20 cellular contexts compared by ENCODE assay signal in genomic region chr16:48865511-48865910, GRCh38.
"Had no signal": no experiment of that assay in that cellular context is flagged by ENCODE, and none has a peak within 500 bp of the region (broad histone marks: within the 10 kb centered on the region; RNA-seq: fewer than 3 reads in every experiment).

No MANE protein-coding gene starts in this region.

- DNase-seq: stimulated activated CD4-positive, alpha-beta T cell treated with anti-CD3 and anti-CD28 coated beads, Interleukin-2, amount 100 ng/mL, for 48 hours; stimulated activated CD4-positive, alpha-beta T cell treated with anti-CD3 and anti-CD28 coated beads, Interleukin-4, amount 100 ng/mL, for 1 hour; stimulated activated CD4-positive, alpha-beta T cell treated with anti-CD3 and anti-CD28 coated beads, Interleukin-4, amount 100 ng/mL, for 24 hours; stimulated activated CD4-positive, alpha-beta T cell treated with anti-CD3 and anti-CD28 coated beads, Interleukin-4, amount 100 ng/mL, for 4 hours; stimulated activated CD8-positive, alpha-beta memory T cell treated with anti-CD3 and anti-CD28 coated beads, Interleukin-4, amount 100 ng/mL, for 48 hours; stimulated activated naive B cell treated with anti-CD40 and anti-IgM and Interleukin-4, amounts not matched to agents 10 μg/mL and 1 μg/mL and 100 μg/mL, for 72 hours; stimulated activated naive CD4-positive, alpha-beta T cell; stimulated activated naive CD4-positive, alpha-beta T cell treated with Interleukin-2 at 50 U/mL for 16 hours; stimulated activated naive CD8-positive, alpha-beta T cell treated with anti-CD3 and anti-CD28 coated beads, Interleukin-15, amount 100 ng/mL, for 72 hours; stimulated activated naive CD8-positive, alpha-beta T cell treated with anti-CD3 and anti-CD28 coated beads, Interleukin-15, Interleukin-2, amounts not matched to agents 100 U/mL and 50 U/mL, for 24 hours; stomach; substantia nigra; testis; thyroid gland; tibial artery; transverse colon; trophoblast cell; upper lobe of left lung; upper lobe of right lung; uterus had no signal
